In genomic region chr10:101691081-101691480, GRCh38 we compare ENCODE assay signal across 18 cellular contexts. TPM values are rescaled to one million over a fixed set of nuclear protein-coding genes. Genes with fewer than 3 reads are reported as not detected.
DNase-seq lines count a peak whose midpoint lies in the region; ATAC-seq and TF ChIP-seq lines count a peak whose summit lies in the region.
"Had no signal": no experiment of that assay in that cellular context is flagged by ENCODE, and none has a peak within 500 bp of the region (broad histone marks: within the 10 kb centered on the region; RNA-seq: fewer than 3 reads in every experiment).

No MANE protein-coding gene starts in this region.

- H3K27ac ChIP-seq in PC-3 (ENCODE audit: low read length) (no peak overlapping the region), trophoblast cell (ENCODE audit: low read depth, low read length) (no peak overlapping the region)
- H3K27ac ChIP-seq: epithelial cell of prostate, ovary had no signal

- H3K36me3 ChIP-seq in Caco-2 (ENCODE audit: control insufficient read depth, insufficient read depth, low read length) (no peaks in the 10 kb centered on the region), PC-3 (ENCODE audit: low read depth, low read length) (no peaks in the 10 kb centered on the region), trophoblast cell (ENCODE audit: control insufficient read depth in 1 of 2, insufficient read depth in 2 of 2, low read length in 2 of 2) (no peaks in the 10 kb centered on the region)
- H3K36me3 ChIP-seq: ovary had no signal

- CTCF ChIA-PET in Caco-2 (lab: Charles Lee) (no interaction called here), PC-3 (lab: Charles Lee) (no interaction called here)

- H3F3A ChIP-seq in PC-3 (ENCODE audit: low read length, unreplicated experiment), result no peaks in the 10 kb centered on the region

- H4K8ac ChIP-seq in trophoblast cell (ENCODE audit: low read depth, low read length), result no peak overlapping the region

- no peak for ATAC-seq in PC-3
- ATAC-seq in HG03571 (IDR thresholded peaks at IDR 0.05; ENCODE audit: unreplicated experiment), result no peak
- ATAC-seq in HG03520 (IDR thresholded peaks at IDR 0.05; ENCODE audit: unreplicated experiment), result no peak
- ATAC-seq: left cardiac atrium had no signal

- H2AFZ ChIP-seq in PC-3 (ENCODE audit: low read length) (no peak overlapping the region), trophoblast cell (ENCODE audit: insufficient read depth, low read length, poor library complexity) (no peak overlapping the region)

- BruUV-seq in Caco-2 (replicated peaks; lab: Mats Ljungman, UMichigan), result TSS peak; percentile 1
- TSS peak; percentile 7 for BruUV-seq in PC-3 (replicated peaks; lab: Mats Ljungman, UMichigan)

- H3K27me3 Mint-ChIP-seq in Caco-2 (ENCODE audit: insufficient read depth, unreplicated experiment) (no peaks in the 10 kb centered on the region), glutamatergic neuron (ENCODE audit: unreplicated experiment) (peaks cover 9% of the 10 kb centered on the region)
- H3K27me3 Mint-ChIP-seq: dendritic cell treated with granulocyte-macrophage colony-stimulating factor and Interleukin-4, amounts not matched to agents 40 ng/mL and 50 ng/mL, for 4 days had no signal

- no peak overlapping the region for H2BK120ac ChIP-seq in trophoblast cell (ENCODE audit: insufficient read depth, low read length, poor library complexity)

- H3K14ac ChIP-seq in trophoblast cell (ENCODE audit: low read length), result no peak overlapping the region

- H3K4me2 ChIP-seq in PC-3 (ENCODE audit: low read length), result no peak overlapping the region
- H3K4me2 ChIP-seq in trophoblast cell (ENCODE audit: low read length), result no peak overlapping the region

- H3K4ac ChIP-seq in trophoblast cell (ENCODE audit: low read depth, low read length), result peak overlapping the region; percentile 64

- no peak overlapping the region for H3K4me3 Mint-ChIP-seq in Caco-2 (ENCODE audit: unreplicated experiment)
- H3K4me3 Mint-ChIP-seq in glutamatergic neuron (ENCODE audit: unreplicated experiment), result peak overlapping the region; percentile 4
- H3K4me3 Mint-ChIP-seq: dendritic cell treated with granulocyte-macrophage colony-stimulating factor and Interleukin-4, amounts not matched to agents 40 ng/mL and 50 ng/mL, for 4 days had no signal

- H3K9me2 ChIP-seq in PC-3 (replicated peaks; ENCODE audit: low read length), result no peaks in the 10 kb centered on the region

- WGBS in trophoblast cell (ENCODE audit: extremely low coverage, insufficient coverage, insufficient read length), result no CpG with 5 or more reads among the region's 7 CpGs

- H4K20me1 ChIP-seq in PC-3 (ENCODE audit: low read length), result no peaks in the 10 kb centered on the region

- POLR2A ChIA-PET in Caco-2 (lab: Charles Lee) (no interaction called here), PC-3 (lab: Charles Lee; ENCODE audit: unreplicated experiment) (no interaction called here)

- no peak overlapping the region for H3K27ac Mint-ChIP-seq in Caco-2 (ENCODE audit: unreplicated experiment)
- H3K27ac Mint-ChIP-seq in glutamatergic neuron (ENCODE audit: unreplicated experiment), result no peak overlapping the region
- H3K27ac Mint-ChIP-seq: dendritic cell treated with granulocyte-macrophage colony-stimulating factor and Interleukin-4, amounts not matched to agents 40 ng/mL and 50 ng/mL, for 4 days had no signal

- H3K4me1 ChIP-seq in Caco-2, result peaks cover 13% of the 10 kb centered on the region; the same call in 1 of the 2 replicates
- H3K4me1 ChIP-seq in PC-3 (ENCODE audit: insufficient read depth, low read length), result peaks cover 16% of the 10 kb centered on the region
- peaks cover 7 to 8% of the 10 kb centered on the region in 2 experiments for H3K4me1 ChIP-seq in trophoblast cell (ENCODE audit: control insufficient read depth in 1 of 2, insufficient read depth in 2 of 2, low read length in 2 of 2)

- H3K4me3 ChIP-seq in Caco-2 (ENCODE audit: low read depth, low read length) (no peak overlapping the region), PC-3 (ENCODE audit: low read length) (no peak overlapping the region), trophoblast cell (ENCODE audit: low read depth, low read length) (no peak overlapping the region)
- H3K4me3 ChIP-seq: ovary had no signal

- H3K36me3 Mint-ChIP-seq in Caco-2 (ENCODE audit: insufficient read depth, unreplicated experiment) (peaks cover 20% of the 10 kb centered on the region), glutamatergic neuron (ENCODE audit: unreplicated experiment) (no peaks in the 10 kb centered on the region)
- H3K36me3 Mint-ChIP-seq: brain had no signal

- H4K91ac ChIP-seq in trophoblast cell (ENCODE audit: low read depth, low read length), result no peak overlapping the region

- peak overlapping the region; percentile 64 for H3K18ac ChIP-seq in trophoblast cell (ENCODE audit: low read length)

- H3K23ac ChIP-seq in trophoblast cell (ENCODE audit: low read length), result no peak overlapping the region

- H3K27me3 ChIP-seq in Caco-2 (replicated peaks; ENCODE audit: control insufficient read depth, insufficient read depth, low read length), result no peaks in the 10 kb centered on the region
- H3K27me3 ChIP-seq in PC-3 (ENCODE audit: low read length), result no peaks in the 10 kb centered on the region
- no peaks in the 10 kb centered on the region for H3K27me3 ChIP-seq in trophoblast cell (ENCODE audit: insufficient read depth, low read length)
- H3K27me3 ChIP-seq: ovary had no signal

- H3K9me3 ChIP-seq in Caco-2, result no peaks in the 10 kb centered on the region
- H3K9me3 ChIP-seq in PC-3 (ENCODE audit: low read length), result no peaks in the 10 kb centered on the region
- H3K9me3 ChIP-seq in trophoblast cell (ENCODE audit: insufficient read depth, low read depth, low read length), result no peaks in the 10 kb centered on the region
- H3K9me3 ChIP-seq: ovary had no signal

- DNase-seq in Caco-2 (no peak), PC-3 (no peak), glutamatergic neuron (no peak), trophoblast cell (no peak), NCI-H1417 (lab: John Stamatoyannopoulos, UW) (no peak)
- DNase-seq in stimulated activated CD4-positive, alpha-beta T cell treated with anti-CD3 and anti-CD28 coated beads, Interleukin-12 subunit alpha, Interleukin-12 subunit beta, amount 100 ng/mL, for 4 hours, result no peak
- DNase-seq: activated CD4-positive, alpha-beta T cell treated with anti-CD3 and anti-CD28 coated beads, Interleukin-2, amount 50 U/mL, for 4 hours; activated naive CD4-positive, alpha-beta T cell treated with anti-CD3 and anti-CD28 coated beads, Interleukin-2, amount 50 U/mL, for 16 hours; activated T-cell treated with anti-CD3 and anti-CD28 coated beads, Interleukin-2, amount 50 U/mL, for 1 hour; left cardiac atrium; NCI-H187; ovary; stimulated activated CD4-positive, alpha-beta T cell treated with anti-CD3 and anti-CD28 coated beads, Interleukin-2, amount 100 ng/mL, for 48 hours had no signal

- H3K79me2 ChIP-seq in PC-3 (ENCODE audit: low read length), result peaks cover 56% of the 10 kb centered on the region
- peaks cover 7% of the 10 kb centered on the region for H3K79me2 ChIP-seq in trophoblast cell (ENCODE audit: control insufficient read depth, insufficient read depth, low read length, poor library complexity)

- no peak overlapping the region for H2BK5ac ChIP-seq in trophoblast cell (ENCODE audit: low read depth, low read length, poor library complexity)

- H2AK5ac ChIP-seq in trophoblast cell (ENCODE audit: low read length), result no peak overlapping the region

- H3K4me1 Mint-ChIP-seq in Caco-2 (ENCODE audit: low read depth, unreplicated experiment) (peaks cover 6% of the 10 kb centered on the region), glutamatergic neuron (ENCODE audit: low read depth, unreplicated experiment) (peaks cover 17% of the 10 kb centered on the region)

- no peak overlapping the region for H2BK12ac ChIP-seq in trophoblast cell (ENCODE audit: low read length)

- peaks cover 11% of the 10 kb centered on the region for H3K79me1 ChIP-seq in trophoblast cell (ENCODE audit: low read length)

- H3K9ac ChIP-seq in PC-3 (ENCODE audit: low read length) (no peak overlapping the region), trophoblast cell (ENCODE audit: low read length) (no peak overlapping the region)

- no peak overlapping the region for H4K12ac ChIP-seq in trophoblast cell (ENCODE audit: low read depth, low read length)

- TF ChIP-seq CTCF in Caco-2 (IDR thresholded peaks at IDR 0.05; ENCODE audit: insufficient read depth in 1 of 2, low read depth in 1 of 2, low read length in 1 of 2, severe bottlenecking in 1 of 2, unreplicated experiment in 1 of 2), result no peak
- TF ChIP-seq CTCF in PC-3 (conservative IDR thresholded peaks at IDR 0.05; ENCODE audit: low read depth, low read length), result no peak
- no peak for TF ChIP-seq CTCF in glutamatergic neuron (IDR thresholded peaks at IDR 0.05; ENCODE audit: partially characterized antibody, unreplicated experiment)

- intact Hi-C loops in Caco-2 (cut with micrococcal nuclease; ENCODE audit: unreplicated experiment), result no loop called here
- intact Hi-C loops in PC-3 (cut with micrococcal nuclease), result no loop called here

- H3K9me3 Mint-ChIP-seq in Caco-2 (ENCODE audit: unreplicated experiment) (no peaks in the 10 kb centered on the region), glutamatergic neuron (ENCODE audit: unreplicated experiment) (peaks cover 5% of the 10 kb centered on the region)
- H3K9me3 Mint-ChIP-seq: dendritic cell treated with granulocyte-macrophage colony-stimulating factor and Interleukin-4, amounts not matched to agents 40 ng/mL and 50 ng/mL, for 4 days had no signal

RNA-seq across cellular contexts. Expression of gene FBXW4, which starts 3.9 kb away (rescaled TPM):
- total RNA-seq in Caco-2 (2022) (40.7 and 44.0 TPM in 2 replicates), PC-3 (2014; rRNA removed) (17.7 and 18.8 TPM in 2 replicates), glutamatergic neuron (ENCODE audit: unreplicated experiment) (25.8 TPM)
- polyA plus RNA-seq in trophoblast cell (2013), result 16.1 and 16.9 TPM in 2 replicates
